ENCODE assay signal across 8 cellular contexts in the genomic region with DNA sequence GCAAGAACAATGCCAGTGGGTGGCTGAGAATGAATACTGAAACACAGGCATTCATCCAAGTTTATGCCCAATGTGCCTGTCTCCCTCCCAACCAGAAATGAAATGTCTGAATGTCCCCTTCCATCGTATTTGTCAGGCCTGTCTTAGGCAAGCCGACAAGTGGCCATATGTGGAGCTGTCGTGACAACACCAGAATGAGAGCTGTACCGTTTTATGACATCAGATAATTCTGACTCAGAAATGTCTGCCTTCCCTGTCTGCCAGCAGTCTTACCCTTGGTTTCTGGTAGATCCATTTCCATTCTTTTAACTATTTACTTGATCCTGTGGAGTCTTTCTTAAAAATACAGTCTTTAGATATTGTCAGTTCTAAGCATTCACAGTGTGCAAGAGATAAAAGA.
"Had no signal": no experiment of that assay in that cellular context is flagged by ENCODE, and none has a peak within 500 bp of the region (broad histone marks: within the 10 kb centered on the region; RNA-seq: fewer than 3 reads in every experiment).

No MANE protein-coding gene starts in this region.

- DNase-seq: GDM1, GF-D8 had no signal

- FAIRE-seq: G401.6, GM12878, GM12891, GM12892, GM18507, GM19239 had no signal

- ATAC-seq: GM12878 had no signal

- H3K4me3 ChIP-seq: GM12878 had no signal
